In the genomic region with DNA sequence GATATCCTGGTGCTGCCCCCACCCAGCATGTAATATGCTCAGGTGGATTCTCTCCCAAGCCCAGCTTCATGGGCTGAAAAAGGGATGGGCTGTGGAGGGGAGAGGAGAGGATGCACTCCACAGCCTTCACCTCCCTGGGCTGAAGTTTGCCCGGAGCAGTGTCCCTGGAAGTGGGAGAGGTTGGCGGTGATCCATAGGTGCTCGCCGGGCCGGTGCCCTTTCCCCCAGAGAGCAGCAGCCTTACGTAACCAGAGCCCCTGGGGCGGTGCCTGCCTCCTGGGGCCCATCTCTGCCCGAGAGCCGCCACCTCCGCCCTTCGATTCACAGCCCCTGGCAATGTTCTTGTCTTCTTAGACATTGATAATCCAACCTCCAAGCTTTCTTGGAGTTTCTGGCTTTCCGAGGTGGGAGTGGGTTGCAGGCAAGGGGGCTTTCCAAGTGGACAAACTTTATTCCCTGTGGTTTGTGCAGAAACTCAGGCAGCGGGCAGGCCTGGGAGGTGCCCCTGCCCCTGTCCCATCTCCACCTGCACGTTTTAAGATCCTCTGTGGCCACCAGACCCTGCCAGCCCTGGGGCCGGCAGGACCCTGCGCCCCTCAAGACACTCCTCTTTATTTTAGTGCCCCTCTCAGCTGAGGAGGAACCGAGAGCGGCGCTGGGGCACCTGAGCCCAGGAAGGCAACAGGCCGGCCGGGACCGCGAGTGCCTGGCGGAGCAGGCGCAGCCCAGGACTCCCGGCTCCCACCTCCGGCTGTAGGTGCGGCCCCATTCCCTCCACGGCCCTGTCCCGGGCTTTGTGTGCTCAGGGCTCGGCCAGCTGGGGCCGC, we compare ENCODE assay signal across 1 cellular context.
TF ChIP-seq lines count a peak whose summit lies in the region.

No MANE protein-coding gene starts in this region.

TF ChIP-seq in HepG2, 621 proteins besides CTCF, POLR2A, EP300 and RAD21 (continued from another document and continues in another):
- TF ChIP-seq, protein P1, sequence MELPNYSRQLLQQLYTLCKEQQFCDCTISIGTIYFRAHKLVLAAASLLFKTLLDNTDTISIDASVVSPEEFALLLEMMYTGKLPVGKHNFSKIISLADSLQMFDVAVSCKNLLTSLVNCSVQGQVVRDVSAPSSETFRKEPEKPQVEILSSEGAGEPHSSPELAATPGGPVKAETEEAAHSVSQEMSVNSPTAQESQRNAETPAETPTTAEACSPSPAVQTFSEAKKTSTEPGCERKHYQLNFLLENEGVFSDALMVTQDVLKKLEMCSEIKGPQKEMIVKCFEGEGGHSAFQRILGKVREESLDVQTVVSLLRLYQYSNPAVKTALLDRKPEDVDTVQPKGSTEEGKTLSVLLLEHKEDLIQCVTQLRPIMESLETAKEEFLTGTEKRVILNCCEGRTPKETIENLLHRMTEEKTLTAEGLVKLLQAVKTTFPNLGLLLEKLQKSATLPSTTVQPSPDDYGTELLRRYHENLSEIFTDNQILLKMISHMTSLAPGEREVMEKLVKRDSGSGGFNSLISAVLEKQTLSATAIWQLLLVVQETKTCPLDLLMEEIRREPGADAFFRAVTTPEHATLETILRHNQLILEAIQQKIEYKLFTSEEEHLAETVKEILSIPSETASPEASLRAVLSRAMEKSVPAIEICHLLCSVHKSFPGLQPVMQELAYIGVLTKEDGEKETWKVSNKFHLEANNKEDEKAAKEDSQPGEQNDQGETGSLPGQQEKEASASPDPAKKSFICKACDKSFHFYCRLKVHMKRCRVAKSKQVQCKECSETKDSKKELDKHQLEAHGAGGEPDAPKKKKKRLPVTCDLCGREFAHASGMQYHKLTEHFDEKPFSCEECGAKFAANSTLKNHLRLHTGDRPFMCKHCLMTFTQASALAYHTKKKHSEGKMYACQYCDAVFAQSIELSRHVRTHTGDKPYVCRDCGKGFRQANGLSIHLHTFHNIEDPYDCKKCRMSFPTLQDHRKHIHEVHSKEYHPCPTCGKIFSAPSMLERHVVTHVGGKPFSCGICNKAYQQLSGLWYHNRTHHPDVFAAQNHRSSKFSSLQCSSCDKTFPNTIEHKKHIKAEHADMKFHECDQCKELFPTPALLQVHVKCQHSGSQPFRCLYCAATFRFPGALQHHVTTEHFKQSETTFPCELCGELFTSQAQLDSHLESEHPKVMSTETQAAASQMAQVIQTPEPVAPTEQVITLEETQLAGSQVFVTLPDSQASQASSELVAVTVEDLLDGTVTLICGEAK (IDR thresholded peaks at IDR 0.05) = no peak
- TF ChIP-seq, protein P1 (CRISPR knock-in tag; IDR thresholded peaks at IDR 0.05) = no peak; the same call in 1 of the 2 replicates
- TF ChIP-seq IKZF4 (CRISPR knock-in tag; IDR thresholded peaks at IDR 0.05; ENCODE audit: borderline replicate concordance, low read depth, not compliant biosample characterization) (no peak), TBP (CRISPR knock-in tag; IDR thresholded peaks at IDR 0.05) (no peak), ZNF3 (CRISPR knock-in tag; IDR thresholded peaks at IDR 0.05) (no peak), XBP1 (CRISPR knock-in tag; IDR thresholded peaks at IDR 0.05) (no peak), TBX2 (CRISPR knock-in tag; IDR thresholded peaks at IDR 0.05; ENCODE audit: borderline replicate concordance) (peak; percentile 79), TCF7 (IDR thresholded peaks at IDR 0.05; ENCODE audit: low read depth) (no peak), ZNF629 (CRISPR knock-in tag; conservative IDR thresholded peaks at IDR 0.05) (no peak), ZNF367 (CRISPR knock-in tag; IDR thresholded peaks at IDR 0.05; ENCODE audit: borderline replicate concordance) (no peak), ZNF343 (CRISPR knock-in tag; IDR thresholded peaks at IDR 0.05) (no peak), NONO (IDR thresholded peaks at IDR 0.05) (no peak), NONO (CRISPR knock-in tag; conservative IDR thresholded peaks at IDR 0.05) (peak; percentile 61), ZBTB1 (CRISPR knock-in tag; IDR thresholded peaks at IDR 0.05; ENCODE audit: borderline replicate concordance) (no peak), HOXA7 (CRISPR knock-in tag; IDR thresholded peaks at IDR 0.05) (no peak), KLF6 (CRISPR knock-in tag; IDR thresholded peaks at IDR 0.05) (0 out of 2 replicates have a peak, but pooled peaks have one; percentile 63), ATF1 (CRISPR knock-in tag; IDR thresholded peaks at IDR 0.05) (no peak), SIN3A (IDR thresholded peaks at IDR 0.05; ENCODE audit: borderline replicate concordance, low read depth, low read length) (peak; percentile 13; the same call in 1 of the 2 replicates), NCOA5 (CRISPR knock-in tag; IDR thresholded peaks at IDR 0.05) (no peak), ZNF678 (CRISPR knock-in tag; IDR thresholded peaks at IDR 0.05) (0 out of 2 replicates have a peak, but pooled peaks have one; percentile 37), ZSCAN9 (CRISPR knock-in tag; IDR thresholded peaks at IDR 0.05; ENCODE audit: borderline replicate concordance) (no peak), SCMH1 (CRISPR knock-in tag; IDR thresholded peaks at IDR 0.05; ENCODE audit: borderline replicate concordance) (no peak), NFKBIZ (CRISPR knock-in tag; IDR thresholded peaks at IDR 0.05) (no peak)
- TF ChIP-seq, protein P2, sequence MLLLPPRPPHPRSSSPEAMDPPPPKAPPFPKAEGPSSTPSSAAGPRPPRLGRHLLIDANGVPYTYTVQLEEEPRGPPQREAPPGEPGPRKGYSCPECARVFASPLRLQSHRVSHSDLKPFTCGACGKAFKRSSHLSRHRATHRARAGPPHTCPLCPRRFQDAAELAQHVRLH (CRISPR knock-in tag; IDR thresholded peaks at IDR 0.05; ENCODE audit: borderline replicate concordance, low read depth) = no peak
- TF ChIP-seq, protein P3, sequence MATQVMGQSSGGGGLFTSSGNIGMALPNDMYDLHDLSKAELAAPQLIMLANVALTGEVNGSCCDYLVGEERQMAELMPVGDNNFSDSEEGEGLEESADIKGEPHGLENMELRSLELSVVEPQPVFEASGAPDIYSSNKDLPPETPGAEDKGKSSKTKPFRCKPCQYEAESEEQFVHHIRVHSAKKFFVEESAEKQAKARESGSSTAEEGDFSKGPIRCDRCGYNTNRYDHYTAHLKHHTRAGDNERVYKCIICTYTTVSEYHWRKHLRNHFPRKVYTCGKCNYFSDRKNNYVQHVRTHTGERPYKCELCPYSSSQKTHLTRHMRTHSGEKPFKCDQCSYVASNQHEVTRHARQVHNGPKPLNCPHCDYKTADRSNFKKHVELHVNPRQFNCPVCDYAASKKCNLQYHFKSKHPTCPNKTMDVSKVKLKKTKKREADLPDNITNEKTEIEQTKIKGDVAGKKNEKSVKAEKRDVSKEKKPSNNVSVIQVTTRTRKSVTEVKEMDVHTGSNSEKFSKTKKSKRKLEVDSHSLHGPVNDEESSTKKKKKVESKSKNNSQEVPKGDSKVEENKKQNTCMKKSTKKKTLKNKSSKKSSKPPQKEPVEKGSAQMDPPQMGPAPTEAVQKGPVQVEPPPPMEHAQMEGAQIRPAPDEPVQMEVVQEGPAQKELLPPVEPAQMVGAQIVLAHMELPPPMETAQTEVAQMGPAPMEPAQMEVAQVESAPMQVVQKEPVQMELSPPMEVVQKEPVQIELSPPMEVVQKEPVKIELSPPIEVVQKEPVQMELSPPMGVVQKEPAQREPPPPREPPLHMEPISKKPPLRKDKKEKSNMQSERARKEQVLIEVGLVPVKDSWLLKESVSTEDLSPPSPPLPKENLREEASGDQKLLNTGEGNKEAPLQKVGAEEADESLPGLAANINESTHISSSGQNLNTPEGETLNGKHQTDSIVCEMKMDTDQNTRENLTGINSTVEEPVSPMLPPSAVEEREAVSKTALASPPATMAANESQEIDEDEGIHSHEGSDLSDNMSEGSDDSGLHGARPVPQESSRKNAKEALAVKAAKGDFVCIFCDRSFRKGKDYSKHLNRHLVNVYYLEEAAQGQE (IDR thresholded peaks at IDR 0.05; ENCODE audit: borderline replicate concordance in 1 of 2, low read depth in 1 of 2, low read length in 2 of 2) = no peak
- TF ChIP-seq, protein P4, sequence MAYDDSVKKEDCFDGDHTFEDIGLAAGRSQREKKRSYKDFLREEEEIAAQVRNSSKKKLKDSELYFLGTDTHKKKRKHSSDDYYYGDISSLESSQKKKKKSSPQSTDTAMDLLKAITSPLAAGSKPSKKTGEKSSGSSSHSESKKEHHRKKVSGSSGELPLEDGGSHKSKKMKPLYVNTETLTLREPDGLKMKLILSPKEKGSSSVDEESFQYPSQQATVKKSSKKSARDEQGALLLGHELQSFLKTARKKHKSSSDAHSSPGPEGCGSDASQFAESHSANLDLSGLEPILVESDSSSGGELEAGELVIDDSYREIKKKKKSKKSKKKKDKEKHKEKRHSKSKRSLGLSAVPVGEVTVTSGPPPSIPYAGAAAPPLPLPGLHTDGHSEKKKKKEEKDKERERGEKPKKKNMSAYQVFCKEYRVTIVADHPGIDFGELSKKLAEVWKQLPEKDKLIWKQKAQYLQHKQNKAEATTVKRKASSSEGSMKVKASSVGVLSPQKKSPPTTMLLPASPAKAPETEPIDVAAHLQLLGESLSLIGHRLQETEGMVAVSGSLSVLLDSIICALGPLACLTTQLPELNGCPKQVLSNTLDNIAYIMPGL (CRISPR knock-in tag; IDR thresholded peaks at IDR 0.05; ENCODE audit: borderline replicate concordance in 1 of 2, low read depth in 1 of 2) = 0 out of 4 replicates have a peak, but pooled peaks of 1 of the 2 experiments have one; percentile 4
- TF ChIP-seq, protein P5, sequence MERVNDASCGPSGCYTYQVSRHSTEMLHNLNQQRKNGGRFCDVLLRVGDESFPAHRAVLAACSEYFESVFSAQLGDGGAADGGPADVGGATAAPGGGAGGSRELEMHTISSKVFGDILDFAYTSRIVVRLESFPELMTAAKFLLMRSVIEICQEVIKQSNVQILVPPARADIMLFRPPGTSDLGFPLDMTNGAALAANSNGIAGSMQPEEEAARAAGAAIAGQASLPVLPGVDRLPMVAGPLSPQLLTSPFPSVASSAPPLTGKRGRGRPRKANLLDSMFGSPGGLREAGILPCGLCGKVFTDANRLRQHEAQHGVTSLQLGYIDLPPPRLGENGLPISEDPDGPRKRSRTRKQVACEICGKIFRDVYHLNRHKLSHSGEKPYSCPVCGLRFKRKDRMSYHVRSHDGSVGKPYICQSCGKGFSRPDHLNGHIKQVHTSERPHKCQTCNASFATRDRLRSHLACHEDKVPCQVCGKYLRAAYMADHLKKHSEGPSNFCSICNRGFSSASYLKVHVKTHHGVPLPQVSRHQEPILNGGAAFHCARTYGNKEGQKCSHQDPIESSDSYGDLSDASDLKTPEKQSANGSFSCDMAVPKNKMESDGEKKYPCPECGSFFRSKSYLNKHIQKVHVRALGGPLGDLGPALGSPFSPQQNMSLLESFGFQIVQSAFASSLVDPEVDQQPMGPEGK (CRISPR knock-in tag; IDR thresholded peaks at IDR 0.05) = peak; percentile 85
- TF ChIP-seq, protein P6, sequence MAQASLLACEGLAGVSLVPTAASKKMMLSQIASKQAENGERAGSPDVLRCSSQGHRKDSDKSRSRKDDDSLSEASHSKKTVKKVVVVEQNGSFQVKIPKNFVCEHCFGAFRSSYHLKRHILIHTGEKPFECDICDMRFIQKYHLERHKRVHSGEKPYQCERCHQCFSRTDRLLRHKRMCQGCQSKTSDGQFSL (CRISPR knock-in tag; IDR thresholded peaks at IDR 0.05) = no peak
- TF ChIP-seq, protein P7, sequence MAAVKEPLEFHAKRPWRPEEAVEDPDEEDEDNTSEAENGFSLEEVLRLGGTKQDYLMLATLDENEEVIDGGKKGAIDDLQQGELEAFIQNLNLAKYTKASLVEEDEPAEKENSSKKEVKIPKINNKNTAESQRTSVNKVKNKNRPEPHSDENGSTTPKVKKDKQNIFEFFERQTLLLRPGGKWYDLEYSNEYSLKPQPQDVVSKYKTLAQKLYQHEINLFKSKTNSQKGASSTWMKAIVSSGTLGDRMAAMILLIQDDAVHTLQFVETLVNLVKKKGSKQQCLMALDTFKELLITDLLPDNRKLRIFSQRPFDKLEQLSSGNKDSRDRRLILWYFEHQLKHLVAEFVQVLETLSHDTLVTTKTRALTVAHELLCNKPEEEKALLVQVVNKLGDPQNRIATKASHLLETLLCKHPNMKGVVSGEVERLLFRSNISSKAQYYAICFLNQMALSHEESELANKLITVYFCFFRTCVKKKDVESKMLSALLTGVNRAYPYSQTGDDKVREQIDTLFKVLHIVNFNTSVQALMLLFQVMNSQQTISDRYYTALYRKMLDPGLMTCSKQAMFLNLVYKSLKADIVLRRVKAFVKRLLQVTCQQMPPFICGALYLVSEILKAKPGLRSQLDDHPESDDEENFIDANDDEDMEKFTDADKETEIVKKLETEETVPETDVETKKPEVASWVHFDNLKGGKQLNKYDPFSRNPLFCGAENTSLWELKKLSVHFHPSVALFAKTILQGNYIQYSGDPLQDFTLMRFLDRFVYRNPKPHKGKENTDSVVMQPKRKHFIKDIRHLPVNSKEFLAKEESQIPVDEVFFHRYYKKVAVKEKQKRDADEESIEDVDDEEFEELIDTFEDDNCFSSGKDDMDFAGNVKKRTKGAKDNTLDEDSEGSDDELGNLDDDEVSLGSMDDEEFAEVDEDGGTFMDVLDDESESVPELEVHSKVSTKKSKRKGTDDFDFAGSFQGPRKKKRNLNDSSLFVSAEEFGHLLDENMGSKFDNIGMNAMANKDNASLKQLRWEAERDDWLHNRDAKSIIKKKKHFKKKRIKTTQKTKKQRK (IDR thresholded peaks at IDR 0.05; ENCODE audit: low read length) = no peak
